Comparison of ENCODE assay signal across 9 cellular contexts in the genomic region with DNA sequence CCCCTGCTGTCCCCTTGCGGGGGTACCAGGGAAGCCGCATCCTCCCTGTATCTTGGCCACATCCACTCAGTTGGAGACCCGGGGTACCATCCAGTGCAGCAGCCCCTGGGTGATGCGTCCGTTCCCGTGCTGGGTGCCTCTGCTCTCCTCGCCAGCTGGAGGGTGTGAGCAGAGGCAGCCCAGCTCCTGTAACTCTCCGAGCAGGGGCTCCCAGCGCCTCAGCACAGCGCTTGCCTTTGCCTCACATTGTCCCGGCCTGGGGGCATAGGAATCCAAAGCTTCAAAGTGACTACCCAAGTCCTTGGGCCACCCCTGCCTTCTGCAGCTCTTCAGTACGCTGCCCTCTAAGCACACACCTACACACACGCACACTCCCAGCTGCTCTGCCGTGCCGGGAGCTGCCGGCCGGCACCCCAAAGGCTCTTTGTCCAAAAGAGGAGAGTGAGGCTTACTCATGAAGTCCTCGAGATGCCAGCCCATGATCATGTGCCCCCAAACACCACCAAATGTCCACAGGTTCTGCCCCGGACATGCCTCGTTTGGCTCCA. TPM values are rescaled to one million over a fixed set of nuclear protein-coding genes. Genes with fewer than 3 reads are reported as not detected.
DNase-seq lines count a peak whose midpoint lies in the region; ATAC-seq and TF ChIP-seq lines count a peak whose summit lies in the region.
"Had no signal": no experiment of that assay in that cellular context is flagged by ENCODE, and none has a peak within 500 bp of the region (broad histone marks: within the 10 kb centered on the region; RNA-seq: fewer than 3 reads in every experiment).

No MANE protein-coding gene starts in this region.

- POLR2A ChIA-PET in activated naive CD8-positive, alpha-beta T cell treated with anti-CD3 and anti-CD28 coated beads, Interleukin-2, amount 10 ng/mL, durations not matched to agents 7 days and 5 days (lab: Charles Lee) = no interaction called here

- H3K4me3 ChIP-seq in fibroblast of lung (replicated peaks in 1 of 4; ENCODE audit: control extremely low read depth in 1 of 4, insufficient read depth in 1 of 4, low read depth in 3 of 4, low read length in 4 of 4) = peak overlapping the region; percentile 67 to 97 (median 84)
- H3K4me3 ChIP-seq in mucosa of stomach (ENCODE audit: low read length) = no peak overlapping the region

- H3K27ac Mint-ChIP-seq in activated naive CD8-positive, alpha-beta T cell treated with anti-CD3 and anti-CD28 coated beads, Interleukin-2, amount 10 ng/mL, durations not matched to agents 7 days and 5 days = peak overlapping the region; percentile 31
- H3K27ac Mint-ChIP-seq in activated naive CD8-positive, alpha-beta T cell treated with anti-CD3 and anti-CD28 coated beads for 36 hours = no peak overlapping the region

- H3K9me3 ChIP-seq in fibroblast of lung (ENCODE audit: control insufficient read depth, insufficient read depth, low read depth, low read length) = no peaks in the 10 kb centered on the region
- no peaks in the 10 kb centered on the region for H3K9me3 ChIP-seq in mucosa of stomach (ENCODE audit: control insufficient read depth, low read length)

- peaks cover 55% of the 10 kb centered on the region for H3K27me3 Mint-ChIP-seq in activated naive CD8-positive, alpha-beta T cell treated with anti-CD3 and anti-CD28 coated beads, Interleukin-2, amount 10 ng/mL, durations not matched to agents 7 days and 5 days
- H3K27me3 Mint-ChIP-seq in activated naive CD8-positive, alpha-beta T cell treated with anti-CD3 and anti-CD28 coated beads for 36 hours = peaks cover 48% of the 10 kb centered on the region

- ATAC-seq in activated naive CD8-positive, alpha-beta T cell treated with anti-CD3 and anti-CD28 coated beads, Interleukin-2, amount 10 ng/mL, durations not matched to agents 7 days and 5 days (ENCODE audit: low read depth) = no peak
- no peak for ATAC-seq in HG02852 (IDR thresholded peaks at IDR 0.05; ENCODE audit: unreplicated experiment)
- ATAC-seq in GM19452 (IDR thresholded peaks at IDR 0.05; ENCODE audit: unreplicated experiment) = no peak

- H4K20me1 ChIP-seq in fibroblast of lung (ENCODE audit: control insufficient read depth, extremely low read depth, insufficient read depth, low read length) = no peaks in the 10 kb centered on the region

- H3K9ac ChIP-seq in fibroblast of lung (ENCODE audit: insufficient read depth, low read length) (peak overlapping the region; percentile 99), mucosa of stomach (ENCODE audit: low read length) (peak overlapping the region; percentile 65)

- DNase-seq in activated naive CD8-positive, alpha-beta T cell treated with anti-CD3 and anti-CD28 coated beads, Interleukin-2, amount 10 ng/mL, durations not matched to agents 7 days and 5 days = no peak
- no peak for DNase-seq in activated naive CD8-positive, alpha-beta T cell treated with anti-CD3 and anti-CD28 coated beads for 36 hours
- DNase-seq in fibroblast of lung (ENCODE audit: low read depth in 2 of 2) = peak; percentile 38 to 46
- DNase-seq in activated CD4-positive, alpha-beta T cell treated with anti-CD3 and anti-CD28 coated beads, Interleukin-2, amount 50 U/mL, for 4 hours = no peak
- no peak for DNase-seq in central memory CD4-positive, alpha-beta T cell
- DNase-seq: CD4-positive, alpha-beta memory T cell had no signal

- no peak overlapping the region for H3K4me3 Mint-ChIP-seq in activated naive CD8-positive, alpha-beta T cell treated with anti-CD3 and anti-CD28 coated beads, Interleukin-2, amount 10 ng/mL, durations not matched to agents 7 days and 5 days
- H3K4me3 Mint-ChIP-seq in activated naive CD8-positive, alpha-beta T cell treated with anti-CD3 and anti-CD28 coated beads for 36 hours = no peak overlapping the region

- peaks cover 24% of the 10 kb centered on the region for H3K79me2 ChIP-seq in fibroblast of lung (ENCODE audit: control insufficient read depth, insufficient read depth, low read length)

- H3K4me1 ChIP-seq in fibroblast of lung (ENCODE audit: control insufficient read depth, extremely low read depth, insufficient read depth, low read length) (peaks cover 19% of the 10 kb centered on the region), mucosa of stomach (ENCODE audit: control insufficient read depth, insufficient read depth, low read length) (peaks cover 28% of the 10 kb centered on the region)

- H3K36me3 ChIP-seq in fibroblast of lung (ENCODE audit: control insufficient read depth, insufficient read depth, low read length) = peaks cover 2% of the 10 kb centered on the region
- peaks cover 6% of the 10 kb centered on the region for H3K36me3 ChIP-seq in mucosa of stomach (ENCODE audit: control insufficient read depth, insufficient read depth, low read length)

- H3K27me3 ChIP-seq in fibroblast of lung (ENCODE audit: control insufficient read depth, insufficient read depth, low read length) = no peaks in the 10 kb centered on the region
- H3K27me3 ChIP-seq in mucosa of stomach (ENCODE audit: control insufficient read depth, insufficient read depth, low read length) = no peaks in the 10 kb centered on the region

- H3K27ac ChIP-seq in fibroblast of lung (ENCODE audit: insufficient read depth, low read length) = peak overlapping the region; percentile 89

- peaks cover 1% of the 10 kb centered on the region for H3K36me3 Mint-ChIP-seq in activated naive CD8-positive, alpha-beta T cell treated with anti-CD3 and anti-CD28 coated beads, Interleukin-2, amount 10 ng/mL, durations not matched to agents 7 days and 5 days
- no peaks in the 10 kb centered on the region for H3K36me3 Mint-ChIP-seq in activated naive CD8-positive, alpha-beta T cell treated with anti-CD3 and anti-CD28 coated beads for 36 hours

- H3K9me3 Mint-ChIP-seq in activated naive CD8-positive, alpha-beta T cell treated with anti-CD3 and anti-CD28 coated beads, Interleukin-2, amount 10 ng/mL, durations not matched to agents 7 days and 5 days = no peaks in the 10 kb centered on the region
- H3K9me3 Mint-ChIP-seq in activated naive CD8-positive, alpha-beta T cell treated with anti-CD3 and anti-CD28 coated beads for 36 hours = no peaks in the 10 kb centered on the region
- H3K9me3 Mint-ChIP-seq: CD4-positive, alpha-beta memory T cell had no signal

- H3K4me2 ChIP-seq in fibroblast of lung (ENCODE audit: extremely low read depth, insufficient read depth, low read length) = peak overlapping the region; percentile 99

- H3K4me1 Mint-ChIP-seq in activated naive CD8-positive, alpha-beta T cell treated with anti-CD3 and anti-CD28 coated beads, Interleukin-2, amount 10 ng/mL, durations not matched to agents 7 days and 5 days = peaks cover 18% of the 10 kb centered on the region
- peaks cover 2% of the 10 kb centered on the region for H3K4me1 Mint-ChIP-seq in activated naive CD8-positive, alpha-beta T cell treated with anti-CD3 and anti-CD28 coated beads for 36 hours

- H2AFZ ChIP-seq in fibroblast of lung (ENCODE audit: low read length) = no peak overlapping the region

- TF ChIP-seq CTCF in fibroblast of lung (conservative IDR thresholded peaks at IDR 0.05 in 1 of 2, IDR thresholded peaks at IDR 0.05 in 1 of 2; ENCODE audit: low read depth in 1 of 2, low read length in 2 of 2) = no peak

RNA-seq across cellular contexts. Expression of gene ANGPTL2, which starts 0.7 kb away (rescaled TPM):
- total RNA-seq in activated naive CD8-positive, alpha-beta T cell treated with anti-CD3 and anti-CD28 coated beads, Interleukin-2, amount 10 ng/mL, durations not matched to agents 7 days and 5 days = not detected
- total RNA-seq in activated naive CD8-positive, alpha-beta T cell treated with anti-CD3 and anti-CD28 coated beads for 36 hours = not detected
- total RNA-seq in fibroblast of lung = 108 and 163 TPM in 2 replicates
- 56.9 and 128 TPM in 2 replicates for polyA plus RNA-seq in fibroblast of lung
- 57.6 and 130 TPM in 2 replicates for polyA plus RNA-seq in fibroblast of lung (2012)
- polyA minus RNA-seq in fibroblast of lung (ENCODE audit: low replicate concordance) = 60.0 and 118 TPM in 2 replicates
- total RNA-seq: CD4-positive, alpha-beta memory T cell had no signal
- polyA plus RNA-seq: CD4-positive, alpha-beta memory T cell had no signal

Comparison
In these comparisons a context has a peak if more than half of its experiments do, and no peak if none do; other contexts are left out.
1. DNase-seq: peak in fibroblast of lung (2 of 2); none in activated naive CD8-positive, alpha-beta T cell treated with anti-CD3 and anti-CD28 coated beads, Interleukin-2, amount 10 ng/mL, durations not matched to agents 7 days and 5 days (single experiment), activated naive CD8-positive, alpha-beta T cell treated with anti-CD3 and anti-CD28 coated beads for 36 hours (single experiment), activated CD4-positive, alpha-beta T cell treated with anti-CD3 and anti-CD28 coated beads, Interleukin-2, amount 50 U/mL, for 4 hours (0 of 2) and central memory CD4-positive, alpha-beta T cell (single experiment).
2. RNA of gene ANGPTL2, which starts 0.7 kb away (total RNA-seq): 108 to 163 TPM in fibroblast of lung; not detected in activated naive CD8-positive, alpha-beta T cell treated with anti-CD3 and anti-CD28 coated beads for 36 hours and not detected in activated naive CD8-positive, alpha-beta T cell treated with anti-CD3 and anti-CD28 coated beads, Interleukin-2, amount 10 ng/mL, durations not matched to agents 7 days and 5 days; every median in the first group is over 100 times any median in the second.